ENCODE assay signal across 1 cellular context in the genomic region with DNA sequence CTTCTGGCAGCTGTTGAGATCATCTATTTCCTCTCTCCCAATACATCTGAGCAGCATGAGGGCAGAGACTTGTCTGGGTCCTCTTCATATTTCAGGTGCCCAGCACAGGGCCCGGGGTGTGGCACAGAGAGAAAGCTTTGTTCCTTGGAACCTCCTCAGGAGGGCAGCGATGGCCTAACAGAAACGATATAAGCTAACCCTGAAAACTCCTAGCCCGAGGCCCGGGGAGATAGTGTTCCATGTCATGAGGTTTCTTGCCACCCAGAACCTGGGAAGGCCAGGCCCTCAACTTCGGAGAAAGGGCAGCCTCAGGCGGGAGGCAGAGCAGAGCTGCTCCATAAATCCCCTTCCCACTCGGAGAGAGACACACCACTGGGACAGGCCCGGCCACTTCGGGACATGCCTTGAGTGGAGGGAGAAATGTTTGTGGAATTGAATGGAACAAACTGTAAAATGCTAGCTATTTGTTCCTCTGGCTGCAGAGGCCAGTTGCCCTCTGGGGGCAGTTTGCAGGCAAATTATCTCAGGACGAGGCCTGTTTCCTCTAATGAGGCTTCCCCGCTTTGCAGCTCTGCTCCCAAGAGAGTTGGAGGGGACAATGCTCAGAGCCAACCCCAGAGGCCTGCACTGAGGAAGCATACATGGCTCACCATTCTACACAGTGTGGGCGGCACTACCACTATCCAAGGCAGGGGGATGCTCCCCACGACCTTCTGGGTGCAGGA.
TF ChIP-seq lines count a peak whose summit lies in the region.

No MANE protein-coding gene starts in this region.

TF ChIP-seq in K562, 482 proteins besides CTCF, POLR2A, EP300 and RAD21:
- TF ChIP-seq, protein P1, sequence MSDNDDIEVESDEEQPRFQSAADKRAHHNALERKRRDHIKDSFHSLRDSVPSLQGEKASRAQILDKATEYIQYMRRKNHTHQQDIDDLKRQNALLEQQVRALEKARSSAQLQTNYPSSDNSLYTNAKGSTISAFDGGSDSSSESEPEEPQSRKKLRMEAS (CRISPR knock-in tag; IDR thresholded peaks at IDR 0.05) = 0 out of 2 replicates have a peak, but pooled peaks have one; percentile 28
- TF ChIP-seq, protein P2, sequence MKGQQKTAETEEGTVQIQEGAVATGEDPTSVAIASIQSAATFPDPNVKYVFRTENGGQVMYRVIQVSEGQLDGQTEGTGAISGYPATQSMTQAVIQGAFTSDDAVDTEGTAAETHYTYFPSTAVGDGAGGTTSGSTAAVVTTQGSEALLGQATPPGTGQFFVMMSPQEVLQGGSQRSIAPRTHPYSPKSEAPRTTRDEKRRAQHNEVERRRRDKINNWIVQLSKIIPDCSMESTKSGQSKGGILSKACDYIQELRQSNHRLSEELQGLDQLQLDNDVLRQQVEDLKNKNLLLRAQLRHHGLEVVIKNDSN (CRISPR knock-in tag; IDR thresholded peaks at IDR 0.05) = 0 out of 2 replicates have a peak, but pooled peaks have one; percentile 8
- no peak for TF ChIP-seq POLR3A (IDR thresholded peaks at IDR 0.05; ENCODE audit: borderline replicate concordance, extremely low read depth, insufficient read depth, insufficient read length)
- TF ChIP-seq ZFP36 (IDR thresholded peaks at IDR 0.05; ENCODE audit: low read depth, low read length, partially characterized antibody) = peak; percentile 20
